ENCODE assay signal across 1 cellular context in genomic region chrX:37714479-37714878, GRCh38.
TF ChIP-seq lines count a peak whose summit lies in the region.

No MANE protein-coding gene starts in this region.

TF ChIP-seq in A549, 52 proteins besides CTCF, POLR2A, EP300 and RAD21 (continued from another document):
- TF ChIP-seq ELK1 (IDR thresholded peaks at IDR 0.05; ENCODE audit: low read depth, low read length) (no peak), HOXA7 (CRISPR knock-in tag; IDR thresholded peaks at IDR 0.05) (no peak), HMGXB4 (CRISPR knock-in tag; IDR thresholded peaks at IDR 0.05; ENCODE audit: borderline replicate concordance) (no peak), NFE2L2 (conservative IDR thresholded peaks at IDR 0.05; ENCODE audit: low read length) (no peak), POLR2AphosphoS2 (conservative IDR thresholded peaks at IDR 0.05; ENCODE audit: low read length) (no peak), CBX2 (IDR thresholded peaks at IDR 0.05; ENCODE audit: borderline replicate concordance, low read depth) (no peak), ZNF302 (CRISPR knock-in tag; IDR thresholded peaks at IDR 0.05) (no peak), CBX8 (IDR thresholded peaks at IDR 0.05) (no peak), ESRRA (IDR thresholded peaks at IDR 0.05; ENCODE audit: borderline replicate concordance, low read length) (no peak)
